ENCODE assay signal across 8 cellular contexts in genomic region chr3:172289583-172289982, GRCh38.
DNase-seq lines count a peak whose midpoint lies in the region; ATAC-seq and TF ChIP-seq lines count a peak whose summit lies in the region.

No MANE protein-coding gene starts in this region.

- peak; percentile 14 for DNase-seq in GM19240 (ENCODE audit: insufficient read length, low spot score)
- no peak for DNase-seq in fibroblast of pulmonary artery (ENCODE audit: low read depth)
- no peak for DNase-seq in sciatic nerve (ENCODE audit: low spot score)
- no peak for DNase-seq in NCI-H510A (lab: John Stamatoyannopoulos, UW)
- no peak for DNase-seq in effector memory CD4-positive, alpha-beta T cell
- no peak for DNase-seq in stimulated activated naive CD8-positive, alpha-beta T cell treated with anti-CD3 and anti-CD28 coated beads, Interleukin-15, Interleukin-2, amounts not matched to agents 100 U/mL and 50 U/mL, for 24 hours

- no peaks in the 10 kb centered on the region for H3K9me3 ChIP-seq in effector memory CD4-positive, alpha-beta T cell (ENCODE audit: control insufficient read depth, low read length)

- no peaks in the 10 kb centered on the region for H3K36me3 ChIP-seq in effector memory CD4-positive, alpha-beta T cell (ENCODE audit: control insufficient read depth, insufficient read depth, low read length)

- intact Hi-C loops in sciatic nerve (cut with DNase I), result no loop called here

- no peak overlapping the region for H3K4me3 ChIP-seq in fibroblast of pulmonary artery (replicated peaks; ENCODE audit: low read depth, low read length)
- H3K4me3 ChIP-seq in effector memory CD4-positive, alpha-beta T cell (ENCODE audit: insufficient read depth, low read depth, low read length, poor library complexity, severe bottlenecking), result no peak overlapping the region

- no peaks in the 10 kb centered on the region for H3K4me1 ChIP-seq in effector memory CD4-positive, alpha-beta T cell (ENCODE audit: control insufficient read depth, insufficient read depth, low read length, poor library complexity, severe bottlenecking)

- no peaks in the 10 kb centered on the region for H3K27me3 ChIP-seq in effector memory CD4-positive, alpha-beta T cell (replicated peaks; ENCODE audit: control insufficient read depth, insufficient read depth, low read length, poor library complexity, severe bottlenecking)

- peak; percentile 87 for ATAC-seq in HG03432 (IDR thresholded peaks at IDR 0.05; ENCODE audit: unreplicated experiment)
- peak; percentile 69 for ATAC-seq in sciatic nerve
- no peak for ATAC-seq in GM21381 (IDR thresholded peaks at IDR 0.05; ENCODE audit: unreplicated experiment)
- no peak for ATAC-seq in stimulated activated naive CD8-positive, alpha-beta T cell treated with anti-CD3 and anti-CD28 coated beads, Interleukin-15, Interleukin-2, amounts not matched to agents 100 U/mL and 50 U/mL, for 24 hours

- no peak overlapping the region for H3K27ac ChIP-seq in effector memory CD4-positive, alpha-beta T cell (ENCODE audit: insufficient read depth, low read length, poor library complexity, severe bottlenecking)

- TF ChIP-seq CTCF in fibroblast of pulmonary artery (IDR thresholded peaks at IDR 0.05; ENCODE audit: low read length, missing control alignments), result peak; percentile 40

Comparison
In these comparisons a context has a peak if more than half of its experiments do, and no peak if none do; other contexts are left out.
1. ATAC-seq: peak in HG03432 (single experiment) and sciatic nerve (single experiment); none in GM21381 (single experiment) and stimulated activated naive CD8-positive, alpha-beta T cell treated with anti-CD3 and anti-CD28 coated beads, Interleukin-15, Interleukin-2, amounts not matched to agents 100 U/mL and 50 U/mL, for 24 hours (single experiment).